Comparison of ENCODE assay signal across 1 cellular context in the genomic region with DNA sequence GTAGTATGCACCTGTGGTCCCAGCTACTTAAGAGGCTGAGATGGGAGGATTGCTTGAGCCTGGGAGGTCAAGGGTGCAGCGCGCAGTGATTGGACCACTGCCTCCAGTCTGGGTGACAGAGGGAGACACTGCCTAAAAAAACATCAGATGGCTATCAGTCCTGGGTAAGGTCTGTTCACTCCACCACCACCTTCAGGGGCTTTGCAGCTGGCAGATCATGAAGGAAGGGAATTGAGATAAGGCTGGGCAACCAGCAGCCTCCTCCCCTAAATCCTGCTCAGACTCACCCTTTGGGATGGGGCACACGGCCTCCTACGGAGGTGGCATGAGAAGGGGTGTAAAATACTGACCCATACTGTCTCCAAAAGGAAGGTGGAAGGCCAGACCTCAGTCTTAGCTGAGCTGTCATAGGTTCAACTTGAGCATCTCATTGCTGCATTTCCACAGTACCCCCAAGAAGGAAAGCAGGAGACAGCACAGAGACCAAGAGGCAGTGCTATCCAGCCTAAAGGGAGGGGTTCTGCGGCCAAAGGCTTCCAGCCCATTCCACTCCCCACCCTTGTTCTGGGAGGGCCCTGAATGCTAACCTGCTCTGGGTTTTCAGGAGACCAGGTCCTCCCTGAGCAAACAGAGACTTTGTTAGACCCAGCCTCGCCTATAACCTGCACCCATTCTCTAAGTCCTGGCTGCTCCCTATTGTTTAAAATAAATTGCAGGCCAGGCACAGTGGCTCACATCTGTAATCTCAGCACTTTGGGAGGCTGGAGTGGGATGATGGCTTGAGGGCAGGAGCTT.
TF ChIP-seq lines count a peak whose summit lies in the region.

No MANE protein-coding gene starts in this region.

TF ChIP-seq in HEK293, 187 proteins besides CTCF, POLR2A, EP300 and RAD21 (continued from another document):
- TF ChIP-seq, protein P1, sequence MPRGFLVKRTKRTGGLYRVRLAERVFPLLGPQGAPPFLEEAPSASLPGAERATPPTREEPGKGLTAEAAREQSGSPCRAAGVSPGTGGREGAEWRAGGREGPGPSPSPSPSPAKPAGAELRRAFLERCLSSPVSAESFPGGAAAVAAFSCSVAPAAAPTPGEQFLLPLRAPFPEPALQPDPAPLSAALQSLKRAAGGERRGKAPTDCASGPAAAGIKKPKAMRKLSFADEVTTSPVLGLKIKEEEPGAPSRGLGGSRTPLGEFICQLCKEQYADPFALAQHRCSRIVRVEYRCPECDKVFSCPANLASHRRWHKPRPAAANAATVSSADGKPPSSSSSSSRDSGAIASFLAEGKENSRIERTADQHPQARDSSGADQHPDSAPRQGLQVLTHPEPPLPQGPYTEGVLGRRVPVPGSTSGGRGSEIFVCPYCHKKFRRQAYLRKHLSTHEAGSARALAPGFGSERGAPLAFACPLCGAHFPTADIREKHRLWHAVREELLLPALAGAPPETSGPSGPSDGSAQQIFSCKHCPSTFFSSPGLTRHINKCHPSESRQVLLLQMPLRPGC (tag by site-specific recombination; IDR thresholded peaks at IDR 0.05) = no peak
- TF ChIP-seq SCRT2 (tag by site-specific recombination; IDR thresholded peaks at IDR 0.05) = no peak
- TF ChIP-seq, protein P2, sequence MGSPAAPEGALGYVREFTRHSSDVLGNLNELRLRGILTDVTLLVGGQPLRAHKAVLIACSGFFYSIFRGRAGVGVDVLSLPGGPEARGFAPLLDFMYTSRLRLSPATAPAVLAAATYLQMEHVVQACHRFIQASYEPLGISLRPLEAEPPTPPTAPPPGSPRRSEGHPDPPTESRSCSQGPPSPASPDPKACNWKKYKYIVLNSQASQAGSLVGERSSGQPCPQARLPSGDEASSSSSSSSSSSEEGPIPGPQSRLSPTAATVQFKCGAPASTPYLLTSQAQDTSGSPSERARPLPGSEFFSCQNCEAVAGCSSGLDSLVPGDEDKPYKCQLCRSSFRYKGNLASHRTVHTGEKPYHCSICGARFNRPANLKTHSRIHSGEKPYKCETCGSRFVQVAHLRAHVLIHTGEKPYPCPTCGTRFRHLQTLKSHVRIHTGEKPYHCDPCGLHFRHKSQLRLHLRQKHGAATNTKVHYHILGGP (tag by site-specific recombination; IDR thresholded peaks at IDR 0.05) = no peak
- peak; percentile 25; the same call in 1 of the 2 replicates for TF ChIP-seq KLF1 (tag by site-specific recombination; IDR thresholded peaks at IDR 0.05)
- TF ChIP-seq ZNF2 (tag by site-specific recombination; IDR thresholded peaks at IDR 0.05) = no peak
- TF ChIP-seq ZNF214 (tag by site-specific recombination; IDR thresholded peaks at IDR 0.05; ENCODE audit: borderline replicate concordance) = no peak
- TF ChIP-seq, protein P3, sequence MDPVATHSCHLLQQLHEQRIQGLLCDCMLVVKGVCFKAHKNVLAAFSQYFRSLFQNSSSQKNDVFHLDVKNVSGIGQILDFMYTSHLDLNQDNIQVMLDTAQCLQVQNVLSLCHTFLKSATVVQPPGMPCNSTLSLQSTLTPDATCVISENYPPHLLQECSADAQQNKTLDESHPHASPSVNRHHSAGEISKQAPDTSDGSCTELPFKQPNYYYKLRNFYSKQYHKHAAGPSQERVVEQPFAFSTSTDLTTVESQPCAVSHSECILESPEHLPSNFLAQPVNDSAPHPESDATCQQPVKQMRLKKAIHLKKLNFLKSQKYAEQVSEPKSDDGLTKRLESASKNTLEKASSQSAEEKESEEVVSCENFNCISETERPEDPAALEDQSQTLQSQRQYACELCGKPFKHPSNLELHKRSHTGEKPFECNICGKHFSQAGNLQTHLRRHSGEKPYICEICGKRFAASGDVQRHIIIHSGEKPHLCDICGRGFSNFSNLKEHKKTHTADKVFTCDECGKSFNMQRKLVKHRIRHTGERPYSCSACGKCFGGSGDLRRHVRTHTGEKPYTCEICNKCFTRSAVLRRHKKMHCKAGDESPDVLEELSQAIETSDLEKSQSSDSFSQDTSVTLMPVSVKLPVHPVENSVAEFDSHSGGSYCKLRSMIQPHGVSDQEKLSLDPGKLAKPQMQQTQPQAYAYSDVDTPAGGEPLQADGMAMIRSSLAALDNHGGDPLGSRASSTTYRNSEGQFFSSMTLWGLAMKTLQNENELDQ (tag by site-specific recombination; IDR thresholded peaks at IDR 0.05; ENCODE audit: low read depth) = no peak
- TF ChIP-seq WT1 (tag by site-specific recombination; IDR thresholded peaks at IDR 0.05) = no peak
- TF ChIP-seq ZNF112 (tag by site-specific recombination; IDR thresholded peaks at IDR 0.05) = no peak
TF ChIP-seq in HEK293: peak in this region for 2.
